27 cellular contexts compared by ENCODE assay signal in genomic region chr10:27626821-27627359, GRCh38.
"Had no signal": no experiment of that assay in that cellular context is flagged by ENCODE, and none has a peak within 500 bp of the region (broad histone marks: within the 10 kb centered on the region; RNA-seq: fewer than 3 reads in every experiment).

No MANE protein-coding gene starts in this region.

- H3K36me3 Mint-ChIP-seq: activated CD8-positive, alpha-beta memory T cell treated with anti-CD3 and anti-CD28 coated beads, Interleukin-2, amount 10 ng/mL, durations not matched to agents 7 days and 5 days; activated naive CD4-positive, alpha-beta T cell treated with anti-CD3 and anti-CD28 coated beads, Interleukin-2, amount 50 U/mL, for 72 hours; IgD-negative memory B cell had no signal

- H3K4me3 Mint-ChIP-seq: activated CD8-positive, alpha-beta memory T cell treated with anti-CD3 and anti-CD28 coated beads, Interleukin-2, amount 10 ng/mL, durations not matched to agents 7 days and 5 days; activated naive CD8-positive, alpha-beta T cell treated with anti-CD3 and anti-CD28 coated beads, Interleukin-2, amount 50 U/mL, for 24 hours; activated T-cell treated with anti-CD3 and anti-CD28 coated beads, Interleukin-2, amount 50 U/mL, for 4 hours; IgD-negative memory B cell; T-helper 1 cell treated with Interleukin-12 subunit alpha and Interleukin-12 subunit beta and Interleukin-4 antibody, amounts not matched to agents 30 μg/mL and 1 μg/mL, for 36 hours had no signal

- H3K27ac ChIP-seq: ascending aorta, body of pancreas, Peyer's patch, RWPE1, SJSA1 had no signal

- DNase-seq: activated CD4-positive, alpha-beta T cell treated with anti-CD3 and anti-CD28 coated beads for 4 hours; activated CD4-positive, alpha-beta T cell treated with anti-CD3 and anti-CD28 coated beads, Interleukin-2, amount 50 U/mL, for 4 hours; activated CD8-positive, alpha-beta memory T cell treated with anti-CD3 and anti-CD28 coated beads, Interleukin-2, amount 10 ng/mL, durations not matched to agents 7 days and 5 days; activated effector memory CD4-positive, alpha-beta T cell treated with anti-CD3 and anti-CD28 coated beads, Interleukin-2, amount 50 U/mL, for 16 hours; activated naive CD4-positive, alpha-beta T cell treated with Interleukin-2 at 50 U/mL for 16 hours; activated naive CD8-positive, alpha-beta T cell treated with anti-CD3 and anti-CD28 coated beads, Interleukin-2, amount 50 U/mL, for 24 hours; activated T-cell treated with anti-CD3 and anti-CD28 coated beads, Interleukin-2, amount 50 U/mL, for 4 hours; amniotic stem cell; body of pancreas; KG1; NCI-H1048; NCI-H1417; NCI-H2029; NCI-H2107; NCI-H345; NCI-H510A treated with DMSO at 0.1 percent for 48 hours; Peyer's patch; SHP77; SW 1271 had no signal

- H3K27ac Mint-ChIP-seq: activated CD8-positive, alpha-beta memory T cell treated with anti-CD3 and anti-CD28 coated beads, Interleukin-2, amount 10 ng/mL, durations not matched to agents 7 days and 5 days; activated naive CD4-positive, alpha-beta T cell treated with anti-CD3 and anti-CD28 coated beads, Interleukin-2, amount 50 U/mL, for 72 hours; activated naive CD8-positive, alpha-beta T cell treated with anti-CD3 and anti-CD28 coated beads, Interleukin-2, amount 50 U/mL, for 24 hours; IgD-negative memory B cell; T-helper 1 cell treated with Interleukin-12 subunit alpha and Interleukin-12 subunit beta and Interleukin-4 antibody, amounts not matched to agents 30 μg/mL and 1 μg/mL, for 36 hours had no signal

- H3K9me3 Mint-ChIP-seq: activated naive CD4-positive, alpha-beta T cell treated with anti-CD3 and anti-CD28 coated beads, Interleukin-2, amount 50 U/mL, for 72 hours; activated naive CD8-positive, alpha-beta T cell treated with anti-CD3 and anti-CD28 coated beads, Interleukin-2, amount 50 U/mL, for 24 hours; activated T-cell treated with anti-CD3 and anti-CD28 coated beads, Interleukin-2, amount 50 U/mL, for 4 hours; IgD-negative memory B cell; T-helper 1 cell treated with Interleukin-12 subunit alpha and Interleukin-12 subunit beta and Interleukin-4 antibody, amounts not matched to agents 30 μg/mL and 1 μg/mL, for 36 hours had no signal

- H3K4me1 Mint-ChIP-seq: activated CD8-positive, alpha-beta memory T cell treated with anti-CD3 and anti-CD28 coated beads, Interleukin-2, amount 10 ng/mL, durations not matched to agents 7 days and 5 days; activated naive CD8-positive, alpha-beta T cell treated with anti-CD3 and anti-CD28 coated beads, Interleukin-2, amount 50 U/mL, for 24 hours; IgD-negative memory B cell had no signal

- H3K4me3 ChIP-seq: ascending aorta, body of pancreas, Peyer's patch, SJSA1 had no signal

- H3K27me3 ChIP-seq: ascending aorta, Peyer's patch had no signal

- H3K36me3 ChIP-seq: ascending aorta, Peyer's patch, SJSA1 had no signal

- H3K4me1 ChIP-seq: body of pancreas, Peyer's patch, SJSA1 had no signal

- ATAC-seq: activated CD4-positive, CD25-positive, alpha-beta regulatory T cell treated with anti-CD3 and anti-CD28 coated beads, Interleukin-2, amount 50 U/mL, for 24 hours; activated CD8-positive, alpha-beta memory T cell treated with anti-CD3 and anti-CD28 coated beads, Interleukin-2, amount 10 ng/mL, durations not matched to agents 7 days and 5 days; activated naive CD4-positive, alpha-beta T cell treated with anti-CD3 and anti-CD28 coated beads, Interleukin-2, amount 50 U/mL, for 72 hours; activated naive CD8-positive, alpha-beta T cell treated with anti-CD3 and anti-CD28 coated beads, Interleukin-2, amount 50 U/mL, for 24 hours; activated T-cell treated with anti-CD3 and anti-CD28 coated beads, Interleukin-2, amount 50 U/mL, for 4 hours; body of pancreas; SK-N-SH treated with all-trans-retinoic acid at 6 μM for 48 hours had no signal
